29 cellular contexts compared by ENCODE assay signal in genomic region chr5:74763504-74763903, GRCh38. TPM values are rescaled to one million over a fixed set of nuclear protein-coding genes. Genes with fewer than 3 reads are reported as not detected.
DNase-seq lines count a peak whose midpoint lies in the region; ATAC-seq, FAIRE-seq and TF ChIP-seq lines count a peak whose summit lies in the region.
"Had no signal": no experiment of that assay in that cellular context is flagged by ENCODE, and none has a peak within 500 bp of the region (broad histone marks: within the 10 kb centered on the region; RNA-seq: fewer than 3 reads in every experiment).

No MANE protein-coding gene starts in this region.

- no peaks in the 10 kb centered on the region for H4K20me1 ChIP-seq in mammary epithelial cell (ENCODE audit: insufficient read depth, low read length)

- H2AFZ ChIP-seq in mammary epithelial cell (ENCODE audit: low read depth, low read length), result no peak overlapping the region
- H2AFZ ChIP-seq: hepatocyte had no signal

- CTCF ChIA-PET in mammary epithelial cell (lab: Charles Lee; ENCODE audit: low non-redundant PET), result no interaction called here

- H3K4me2 ChIP-seq in mammary epithelial cell (ENCODE audit: insufficient read depth, low read depth, low read length), result peak overlapping the region; percentile 64

- peaks cover 72% of the 10 kb centered on the region for H3K79me2 ChIP-seq in mammary epithelial cell (ENCODE audit: insufficient read depth, low read length)

- H3K36me3 ChIP-seq in mammary epithelial cell (ENCODE audit: insufficient read depth, low read length) (peaks cover 6% of the 10 kb centered on the region), breast epithelium (no peaks in the 10 kb centered on the region), bronchial epithelial cell (ENCODE audit: control insufficient read depth, insufficient read depth, low read length) (no peaks in the 10 kb centered on the region)
- H3K36me3 ChIP-seq: brain microvascular endothelial cell, uterus had no signal

- H3K4me1 ChIP-seq in mammary epithelial cell (ENCODE audit: insufficient read depth, low read length), result peaks cover 55% of the 10 kb centered on the region
- peaks cover 0 to 16% of the 10 kb centered on the region in 2 donors for H3K4me1 ChIP-seq in breast epithelium

- peak overlapping the region; percentile 91 for H3K27ac ChIP-seq in mammary epithelial cell (ENCODE audit: insufficient read depth, low read depth, low read length)
- H3K27ac ChIP-seq in breast epithelium, result no peak overlapping the region
- H3K27ac ChIP-seq: brain microvascular endothelial cell, gastroesophageal sphincter, thoracic aorta, uterus had no signal

- dilution Hi-C loops in mammary epithelial cell (cut with HindIII; ENCODE audit: low sequenced_read_pairs), result loop anchor here (10.0 kb wide), 1 partner anchor 111 kb away; no protein-coding TSS in a partner anchor

- no peaks in the 10 kb centered on the region for H3K9me3 ChIP-seq in mammary epithelial cell (replicated peaks; ENCODE audit: insufficient read depth, low read length)
- H3K9me3 ChIP-seq in breast epithelium, result no peaks in the 10 kb centered on the region
- H3K9me3 ChIP-seq: gastroesophageal sphincter, MG63, thoracic aorta, uterus had no signal

- no TSS peak for BruUV-seq in mammary epithelial cell (replicated peaks; lab: Mats Ljungman, UMichigan)

- H3K9ac ChIP-seq in mammary epithelial cell (ENCODE audit: insufficient read depth, low read length), result no peak overlapping the region

- TF ChIP-seq CTCF in mammary epithelial cell (conservative IDR thresholded peaks at IDR 0.05 in 1 of 2, IDR thresholded peaks at IDR 0.05 in 1 of 2; ENCODE audit: extremely low read depth in 1 of 2, insufficient read depth in 1 of 2, low read depth in 1 of 2, low read length in 2 of 2), result no peak
- TF ChIP-seq CTCF in breast epithelium (IDR thresholded peaks at IDR 0.05), result no peak
- TF ChIP-seq CTCF in bronchial epithelial cell (IDR thresholded peaks at IDR 0.05; ENCODE audit: insufficient read depth, low read length, severe bottlenecking), result no peak

- FAIRE-seq in bronchial epithelial cell (lab: Jason Lieb, UNC), result no peak
- FAIRE-seq: GM12891 had no signal

- H3K27me3 ChIP-seq in mammary epithelial cell (ENCODE audit: insufficient read depth, low read length) (no peaks in the 10 kb centered on the region), breast epithelium (no peaks in the 10 kb centered on the region), bronchial epithelial cell (ENCODE audit: control insufficient read depth, insufficient read depth, low read length) (no peaks in the 10 kb centered on the region)
- H3K27me3 ChIP-seq: brain microvascular endothelial cell, gastroesophageal sphincter, hepatocyte, MG63, uterus had no signal

- TF ChIP-seq POLR2A in breast epithelium (IDR thresholded peaks at IDR 0.05), result no peak

- intact Hi-C loops in mammary epithelial cell (cut with micrococcal nuclease) (loop anchor here (2.0 kb wide), 1 partner anchor 79 kb away; the partner anchor contains the start of gene HEXB), breast epithelium (cut with DNase I; ENCODE audit: low total_unique reads) (no loop called here)

- DNase-seq in mammary epithelial cell, result peak; percentile 15
- no peak for DNase-seq in breast epithelium (ENCODE audit: low spot score in 2 of 2)
- DNase-seq in bronchial epithelial cell (ENCODE audit: low read depth), result peak; percentile 63
- DNase-seq in iris pigment epithelial cell (ENCODE audit: low read depth), result peak; percentile 31
- no peak for DNase-seq in NCI-H345 treated with DMSO at 0.1 percent for 48 hours (lab: John Stamatoyannopoulos, UW; ENCODE audit: unreplicated experiment)
- DNase-seq in NCI-H774 (lab: John Stamatoyannopoulos, UW), result no peak
- DNase-seq: 8988T; activated CD4-positive, alpha-beta T cell treated with anti-CD3 and anti-CD28 coated beads, Interleukin-2, amount 50 U/mL, for 48 hours; activated CD4-positive, CD25-positive, alpha-beta regulatory T cell; activated naive CD4-positive, alpha-beta T cell treated with anti-CD3 and anti-CD28 coated beads for 36 hours; brain microvascular endothelial cell; CD4-positive, alpha-beta T cell; erythroblast; H9; left ventricle myocardium superior; MG63; naive thymus-derived CD4-positive, alpha-beta T cell; NCI-H1105 treated with DMSO at 0.1 percent for 48 hours; NCI-H2081; NCI-H2227 treated with DMSO at 0.1 percent for 48 hours; nucleus accumbens; SHP77; uterus had no signal

- no peak overlapping the region for H3K4me3 ChIP-seq in mammary epithelial cell (replicated peaks in 1 of 3; ENCODE audit: insufficient read depth in 1 of 3, low read depth in 2 of 3, low read length in 3 of 3)
- H3K4me3 ChIP-seq in breast epithelium, result no peak overlapping the region
- H3K4me3 ChIP-seq in bronchial epithelial cell (ENCODE audit: low read depth, low read length), result no peak overlapping the region
- H3K4me3 ChIP-seq: gastroesophageal sphincter, hepatocyte, MG63, thoracic aorta, uterus had no signal

- ATAC-seq in HG02610 (IDR thresholded peaks at IDR 0.05; ENCODE audit: unreplicated experiment), result no peak
- no peak for ATAC-seq in GM18868 (IDR thresholded peaks at IDR 0.05; ENCODE audit: unreplicated experiment)
- ATAC-seq: gastroesophageal sphincter; left ventricle myocardium superior; naive thymus-derived CD4-positive, alpha-beta T cell had no signal

- in situ Hi-C loops in mammary epithelial cell (cut with MboI; ENCODE audit: low sequenced_read_pairs in 2 of 2), result no loop called here

RNA-seq across cellular contexts. Expression of gene GFM2, which starts 3.4 kb away (rescaled TPM):
- total RNA-seq in mammary epithelial cell (10 to 100 TPM; 26.4 to 47.2 TPM), breast epithelium (10 to 100 TPM; 21.0 to 30.3 (median 24.3) TPM), bronchial epithelial cell (40.0 and 41.0 TPM in 2 replicates)
- polyA plus RNA-seq in mammary epithelial cell, result 22.3 TPM
- 43.1 TPM for polyA minus RNA-seq in mammary epithelial cell

RNA-seq across cellular contexts. Expression of gene NSA2, which starts 3.5 kb away (rescaled TPM):
- total RNA-seq in mammary epithelial cell (10 to 100 TPM; 38.2 to 66.6 TPM), breast epithelium (100 to 1,000 TPM; 129 to 150 (median 134) TPM), bronchial epithelial cell (77.9 and 99.9 TPM in 2 replicates)
- 59.2 TPM for polyA plus RNA-seq in mammary epithelial cell
- polyA minus RNA-seq in mammary epithelial cell, result 3.1 TPM

Comparison
In these comparisons a context has a peak if more than half of its experiments do, and no peak if none do; other contexts are left out.
1. DNase-seq: peak in mammary epithelial cell (single experiment), bronchial epithelial cell (single experiment) and iris pigment epithelial cell (single experiment); none in breast epithelium (0 of 2), NCI-H345 treated with DMSO at 0.1 percent for 48 hours (single experiment) and NCI-H774 (single experiment).